In genomic region chr15:51227967-51228783, GRCh38 we compare ENCODE assay signal across 9 cellular contexts.
A peak's percentile ranks its signal among the peaks of the same experiment; 100 is the strongest.
DNase-seq lines count a peak whose midpoint lies in the region; ATAC-seq and TF ChIP-seq lines count a peak whose summit lies in the region.
"Had no signal": no experiment of that assay in that cellular context is flagged by ENCODE, and none has a peak within 500 bp of the region (broad histone marks: within the 10 kb centered on the region; RNA-seq: fewer than 3 reads in every experiment).

No MANE protein-coding gene starts in this region.

- H2AFZ ChIP-seq in PC-3 (ENCODE audit: low read length): no peak overlapping the region

- no peaks in the 10 kb centered on the region for H4K20me1 ChIP-seq in PC-3 (ENCODE audit: low read length)

- no peaks in the 10 kb centered on the region for H3K9me2 ChIP-seq in PC-3 (replicated peaks; ENCODE audit: low read length)

- no peaks in the 10 kb centered on the region for H3F3A ChIP-seq in PC-3 (ENCODE audit: low read length, unreplicated experiment)

- H3K27me3 ChIP-seq in PC-3 (ENCODE audit: low read length) (no peaks in the 10 kb centered on the region), WERI-Rb-1 (ENCODE audit: insufficient read depth, low read depth, severe bottlenecking) (no peaks in the 10 kb centered on the region)

- H3K27ac ChIP-seq in C4-2B: peak overlapping the region; percentile 39; the same call in 1 of the 2 replicates
- no peak overlapping the region for H3K27ac ChIP-seq in PC-3 (ENCODE audit: low read length)
- H3K27ac ChIP-seq in epithelial cell of prostate: no peak overlapping the region
- no peak overlapping the region for H3K27ac ChIP-seq in WERI-Rb-1

- H3K36me3 ChIP-seq in PC-3 (ENCODE audit: low read depth, low read length) (no peaks in the 10 kb centered on the region), WERI-Rb-1 (no peaks in the 10 kb centered on the region)

- CTCF ChIA-PET in PC-3 (lab: Charles Lee): no interaction called here

- ATAC-seq in GM19023 (IDR thresholded peaks at IDR 0.05; ENCODE audit: unreplicated experiment) (peak; percentile 88), HG03064 (IDR thresholded peaks at IDR 0.05; ENCODE audit: low read depth, unreplicated experiment) (peak; percentile 84), PC-3 (peak; percentile 48; the same call in 1 of the 2 replicates)

- no TSS peak for BruUV-seq in PC-3 (replicated peaks; lab: Mats Ljungman, UMichigan)

- no peak overlapping the region for H3K4me3 ChIP-seq in PC-3 (ENCODE audit: low read length)
- no peak overlapping the region for H3K4me3 ChIP-seq in WERI-Rb-1 (ENCODE audit: low read depth, low read length)
- H3K4me3 ChIP-seq: skin epidermis had no signal

- peak overlapping the region; percentile 18; the same call in 1 of the 2 replicates for H3K4me2 ChIP-seq in PC-3 (ENCODE audit: low read length)

- intact Hi-C loops in PC-3 (cut with micrococcal nuclease): loop anchor here (5.0 kb wide), 1 partner anchor 174 kb away; no protein-coding TSS in a partner anchor

- peaks cover 25% of the 10 kb centered on the region for H3K4me1 ChIP-seq in PC-3 (ENCODE audit: insufficient read depth, low read length)

- no peak overlapping the region for H3K9ac ChIP-seq in PC-3 (ENCODE audit: low read length)

- H3K9me3 ChIP-seq in PC-3 (ENCODE audit: low read length) (no peaks in the 10 kb centered on the region), WERI-Rb-1 (ENCODE audit: severe bottlenecking) (no peaks in the 10 kb centered on the region)

- peak; percentile 52 for DNase-seq in PC-3
- peak; percentile 36 for DNase-seq in epithelial cell of prostate (ENCODE audit: low read depth, low spot score)
- DNase-seq in renal cortical epithelial cell (ENCODE audit: low read depth): peak; percentile 85
- no peak for DNase-seq in KG1 (lab: John Stamatoyannopoulos, UW)
- DNase-seq in WERI-Rb-1: no peak

- no peak for TF ChIP-seq CTCF in C4-2B (conservative IDR thresholded peaks at IDR 0.05)
- no peak for TF ChIP-seq CTCF in PC-3 (conservative IDR thresholded peaks at IDR 0.05; ENCODE audit: low read depth, low read length)
- TF ChIP-seq CTCF in WERI-Rb-1 (IDR thresholded peaks at IDR 0.05; ENCODE audit: low read depth, low read length): no peak

- POLR2A ChIA-PET in PC-3 (lab: Charles Lee; ENCODE audit: unreplicated experiment): no interaction called here

- H3K79me2 ChIP-seq in PC-3 (ENCODE audit: low read length): no peaks in the 10 kb centered on the region

Comparison
In these comparisons a context has a peak if more than half of its experiments do, and no peak if none do; other contexts are left out.
1. DNase-seq: peak in PC-3 (single experiment), epithelial cell of prostate (single experiment) and renal cortical epithelial cell (single experiment); none in KG1 (single experiment) and WERI-Rb-1 (single experiment).
2. Peak in every context shown above with its lines, with median percentiles within 50 percentile points of each other: ATAC-seq.